Comparison of ENCODE assay signal across 7 cellular contexts in genomic region chr20:22333885-22334545, GRCh38.
A peak's percentile ranks its signal among the peaks of the same experiment; 100 is the strongest.
DNase-seq lines count a peak whose midpoint lies in the region; ATAC-seq and TF ChIP-seq lines count a peak whose summit lies in the region.

No MANE protein-coding gene starts in this region.

- H3K9me3 Mint-ChIP-seq in brain = no peaks in the 10 kb centered on the region

- ATAC-seq in GM21723 (IDR thresholded peaks at IDR 0.05; ENCODE audit: unreplicated experiment) = peak; percentile 74

- no peak overlapping the region for H3K27ac Mint-ChIP-seq in brain

- no peak overlapping the region for H3K4me3 Mint-ChIP-seq in brain

- peaks cover 15% of the 10 kb centered on the region for H3K27me3 Mint-ChIP-seq in brain

- peaks cover under 1% of the 10 kb centered on the region for H3K4me1 Mint-ChIP-seq in brain

- DNase-seq in GM03348 (ENCODE audit: low spot score) (peak; percentile 85), LHCN-M2 (ENCODE audit: low read depth) (peak; percentile 52), RPMI7951 (ENCODE audit: low read depth) (peak; percentile 64), inferior parietal cortex (ENCODE audit: extremely low spot score) (peak; percentile 44)
- peak; percentile 7 for DNase-seq in stimulated activated CD4-positive, alpha-beta T cell treated with anti-CD3 and anti-CD28 coated beads, Interleukin-1b, Interleukin-23, amount 100 ng/mL, for 48 hours

- peak; percentile 60 to 81 for TF ChIP-seq CTCF in brain (conservative IDR thresholded peaks at IDR 0.05)

- H3K36me3 Mint-ChIP-seq in brain = no peaks in the 10 kb centered on the region

Comparison
In these comparisons a context has a peak if more than half of its experiments do, and no peak if none do; other contexts are left out.
1. Peak in every context shown above with its lines: DNase-seq and ATAC-seq.
2. DNase-seq: peak in every context shown above with its lines; median percentile 85 in GM03348; 64 in RPMI7951; 52 in LHCN-M2; 44 in inferior parietal cortex; 7 in stimulated activated CD4-positive, alpha-beta T cell treated with anti-CD3 and anti-CD28 coated beads, Interleukin-1b, Interleukin-23, amount 100 ng/mL, for 48 hours.